ENCODE assay signal across 20 cellular contexts in genomic region chr4:43732829-43733426, GRCh38.
"Had no signal": no experiment of that assay in that cellular context is flagged by ENCODE, and none has a peak within 500 bp of the region (broad histone marks: within the 10 kb centered on the region; RNA-seq: fewer than 3 reads in every experiment).

No MANE protein-coding gene starts in this region.

- H3K27me3 ChIP-seq: MG63, SJCRH30 had no signal

- H3K36me3 ChIP-seq: MG63, SJCRH30 had no signal

- H3K4me3 ChIP-seq: MG63, SJCRH30 had no signal

- H3K9me3 ChIP-seq: MG63, SJCRH30 had no signal

- DNase-seq: IMR-90, Karpas-422, KG1, MG63, NCI-H1092 treated with DMSO at 0.1 percent for 48 hours, NCI-H1436, NCI-H187, NCI-H2029, NCI-H2081 treated with DMSO at 0.1 percent for 48 hours, NCI-H2171 treated with DMSO at 0.1 percent for 48 hours, NCI-H345, NCI-H446 treated with DMSO at 0.1 percent for 48 hours, NCI-H510A treated with DMSO at 0.1 percent for 48 hours, NCI-H526, SHP77, SJCRH30, T-helper 1 cell had no signal

- H3K4me1 ChIP-seq: SJCRH30 had no signal

- H3K27ac ChIP-seq: HL-60, RWPE1, SJCRH30 had no signal

- ATAC-seq: SK-N-SH treated with all-trans-retinoic acid at 6 μM for 48 hours had no signal
